Comparison of ENCODE assay signal across 2 cellular contexts in the genomic region with DNA sequence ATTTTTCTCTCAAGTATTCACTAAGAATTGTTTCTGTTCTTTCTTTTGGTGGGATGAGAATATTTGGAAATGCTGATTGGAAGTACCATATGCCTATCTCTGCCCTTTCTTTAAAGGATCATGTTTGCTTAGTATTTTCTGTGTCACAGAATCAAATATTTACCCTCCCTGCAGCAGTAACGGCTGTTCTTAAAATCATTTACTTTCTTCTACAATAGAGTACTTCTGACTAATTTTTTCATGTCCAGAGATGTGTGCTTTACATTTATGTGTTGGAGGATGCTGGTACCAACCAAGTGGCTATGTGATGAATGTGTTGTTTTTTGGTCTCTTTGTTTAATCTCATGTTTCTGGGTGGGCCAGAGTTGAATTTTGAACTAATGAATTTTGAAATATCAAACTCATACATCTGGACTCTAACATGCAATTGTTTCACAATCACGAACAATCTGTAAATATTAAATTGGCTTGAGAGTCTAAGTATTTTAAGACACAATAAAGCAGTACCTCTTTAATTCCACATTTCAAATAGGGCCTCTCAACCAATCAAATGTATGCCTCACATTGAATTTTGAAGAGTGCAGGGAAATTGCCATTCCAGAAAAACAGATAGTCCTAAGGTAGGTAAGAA.
TF ChIP-seq lines count a peak whose summit lies in the region.

No MANE protein-coding gene starts in this region.

TF ChIP-seq in SK-N-SH, 30 proteins besides CTCF, POLR2A, EP300 and RAD21:
- TF ChIP-seq ELF1 (IDR thresholded peaks at IDR 0.05), result no peak
- TF ChIP-seq RCOR1 (IDR thresholded peaks at IDR 0.05; ENCODE audit: low read length), result no peak
- TF ChIP-seq, protein P1, sequence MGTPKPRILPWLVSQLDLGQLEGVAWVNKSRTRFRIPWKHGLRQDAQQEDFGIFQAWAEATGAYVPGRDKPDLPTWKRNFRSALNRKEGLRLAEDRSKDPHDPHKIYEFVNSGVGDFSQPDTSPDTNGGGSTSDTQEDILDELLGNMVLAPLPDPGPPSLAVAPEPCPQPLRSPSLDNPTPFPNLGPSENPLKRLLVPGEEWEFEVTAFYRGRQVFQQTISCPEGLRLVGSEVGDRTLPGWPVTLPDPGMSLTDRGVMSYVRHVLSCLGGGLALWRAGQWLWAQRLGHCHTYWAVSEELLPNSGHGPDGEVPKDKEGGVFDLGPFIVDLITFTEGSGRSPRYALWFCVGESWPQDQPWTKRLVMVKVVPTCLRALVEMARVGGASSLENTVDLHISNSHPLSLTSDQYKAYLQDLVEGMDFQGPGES (IDR thresholded peaks at IDR 0.05; ENCODE audit: low read depth, low read length), result no peak
- TF ChIP-seq FOXM1 (IDR thresholded peaks at IDR 0.05; ENCODE audit: low read depth), result no peak
- TF ChIP-seq EZH2phosphoT487 (IDR thresholded peaks at IDR 0.05; ENCODE audit: borderline replicate concordance, low read depth), result no peak
- TF ChIP-seq MEF2A (IDR thresholded peaks at IDR 0.05; ENCODE audit: borderline replicate concordance, low read depth), result no peak
- TF ChIP-seq, protein P2, sequence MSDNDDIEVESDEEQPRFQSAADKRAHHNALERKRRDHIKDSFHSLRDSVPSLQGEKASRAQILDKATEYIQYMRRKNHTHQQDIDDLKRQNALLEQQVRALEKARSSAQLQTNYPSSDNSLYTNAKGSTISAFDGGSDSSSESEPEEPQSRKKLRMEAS (IDR thresholded peaks at IDR 0.05; ENCODE audit: low read depth), result no peak
- TF ChIP-seq ZBTB33 (IDR thresholded peaks at IDR 0.05; ENCODE audit: borderline replicate concordance, low read depth), result no peak
- TF ChIP-seq RXRA (IDR thresholded peaks at IDR 0.05; ENCODE audit: borderline replicate concordance, low read depth), result no peak
- no peak for TF ChIP-seq NRF1 (IDR thresholded peaks at IDR 0.05; ENCODE audit: low read depth, low read length)
- no peak for TF ChIP-seq CHD2 (IDR thresholded peaks at IDR 0.05; ENCODE audit: low read length, partially characterized antibody)

TF ChIP-seq in SK-N-SH treated with all-trans-retinoic acid at 6 μM for 48 hours, 23 proteins besides CTCF, POLR2A, EP300 and RAD21:
- TF ChIP-seq ZFP30 (CRISPR knock-in tag; IDR thresholded peaks at IDR 0.05), result no peak
- no peak for TF ChIP-seq TOX (CRISPR knock-in tag; IDR thresholded peaks at IDR 0.05; ENCODE audit: borderline replicate concordance)
- no peak for TF ChIP-seq ESRRG (CRISPR knock-in tag; IDR thresholded peaks at IDR 0.05)
- TF ChIP-seq SNAI2 (CRISPR knock-in tag; IDR thresholded peaks at IDR 0.05), result no peak
- TF ChIP-seq ZNF70 (CRISPR knock-in tag; IDR thresholded peaks at IDR 0.05), result no peak
- TF ChIP-seq ZC3H10 (CRISPR knock-in tag; IDR thresholded peaks at IDR 0.05), result no peak
- no peak for TF ChIP-seq RARB (CRISPR knock-in tag; IDR thresholded peaks at IDR 0.05)
- TF ChIP-seq, protein P3, sequence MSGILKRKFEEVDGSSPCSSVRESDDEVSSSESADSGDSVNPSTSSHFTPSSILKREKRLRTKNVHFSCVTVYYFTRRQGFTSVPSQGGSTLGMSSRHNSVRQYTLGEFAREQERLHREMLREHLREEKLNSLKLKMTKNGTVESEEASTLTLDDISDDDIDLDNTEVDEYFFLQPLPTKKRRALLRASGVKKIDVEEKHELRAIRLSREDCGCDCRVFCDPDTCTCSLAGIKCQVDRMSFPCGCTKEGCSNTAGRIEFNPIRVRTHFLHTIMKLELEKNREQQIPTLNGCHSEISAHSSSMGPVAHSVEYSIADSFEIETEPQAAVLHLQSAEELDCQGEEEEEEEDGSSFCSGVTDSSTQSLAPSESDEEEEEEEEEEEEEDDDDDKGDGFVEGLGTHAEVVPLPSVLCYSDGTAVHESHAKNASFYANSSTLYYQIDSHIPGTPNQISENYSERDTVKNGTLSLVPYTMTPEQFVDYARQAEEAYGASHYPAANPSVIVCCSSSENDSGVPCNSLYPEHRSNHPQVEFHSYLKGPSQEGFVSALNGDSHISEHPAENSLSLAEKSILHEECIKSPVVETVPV (CRISPR knock-in tag; IDR thresholded peaks at IDR 0.05), result no peak
- no peak for TF ChIP-seq TCF4 (CRISPR knock-in tag; IDR thresholded peaks at IDR 0.05; ENCODE audit: borderline replicate concordance)
- TF ChIP-seq ZNF565 (CRISPR knock-in tag; conservative IDR thresholded peaks at IDR 0.05; ENCODE audit: low read depth), result no peak
- TF ChIP-seq PPARA (CRISPR knock-in tag; IDR thresholded peaks at IDR 0.05; ENCODE audit: borderline replicate concordance), result no peak
- no peak for TF ChIP-seq ARNTL (CRISPR knock-in tag; IDR thresholded peaks at IDR 0.05; ENCODE audit: borderline replicate concordance, low read depth)
- TF ChIP-seq CSDC2 (CRISPR knock-in tag; IDR thresholded peaks at IDR 0.05), result no peak
- TF ChIP-seq, protein P4, sequence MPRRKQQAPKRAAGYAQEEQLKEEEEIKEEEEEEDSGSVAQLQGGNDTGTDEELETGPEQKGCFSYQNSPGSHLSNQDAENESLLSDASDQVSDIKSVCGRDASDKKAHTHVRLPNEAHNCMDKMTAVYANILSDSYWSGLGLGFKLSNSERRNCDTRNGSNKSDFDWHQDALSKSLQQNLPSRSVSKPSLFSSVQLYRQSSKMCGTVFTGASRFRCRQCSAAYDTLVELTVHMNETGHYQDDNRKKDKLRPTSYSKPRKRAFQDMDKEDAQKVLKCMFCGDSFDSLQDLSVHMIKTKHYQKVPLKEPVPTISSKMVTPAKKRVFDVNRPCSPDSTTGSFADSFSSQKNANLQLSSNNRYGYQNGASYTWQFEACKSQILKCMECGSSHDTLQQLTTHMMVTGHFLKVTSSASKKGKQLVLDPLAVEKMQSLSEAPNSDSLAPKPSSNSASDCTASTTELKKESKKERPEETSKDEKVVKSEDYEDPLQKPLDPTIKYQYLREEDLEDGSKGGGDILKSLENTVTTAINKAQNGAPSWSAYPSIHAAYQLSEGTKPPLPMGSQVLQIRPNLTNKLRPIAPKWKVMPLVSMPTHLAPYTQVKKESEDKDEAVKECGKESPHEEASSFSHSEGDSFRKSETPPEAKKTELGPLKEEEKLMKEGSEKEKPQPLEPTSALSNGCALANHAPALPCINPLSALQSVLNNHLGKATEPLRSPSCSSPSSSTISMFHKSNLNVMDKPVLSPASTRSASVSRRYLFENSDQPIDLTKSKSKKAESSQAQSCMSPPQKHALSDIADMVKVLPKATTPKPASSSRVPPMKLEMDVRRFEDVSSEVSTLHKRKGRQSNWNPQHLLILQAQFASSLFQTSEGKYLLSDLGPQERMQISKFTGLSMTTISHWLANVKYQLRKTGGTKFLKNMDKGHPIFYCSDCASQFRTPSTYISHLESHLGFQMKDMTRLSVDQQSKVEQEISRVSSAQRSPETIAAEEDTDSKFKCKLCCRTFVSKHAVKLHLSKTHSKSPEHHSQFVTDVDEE (CRISPR knock-in tag; IDR thresholded peaks at IDR 0.05), result no peak
- TF ChIP-seq, protein P5, sequence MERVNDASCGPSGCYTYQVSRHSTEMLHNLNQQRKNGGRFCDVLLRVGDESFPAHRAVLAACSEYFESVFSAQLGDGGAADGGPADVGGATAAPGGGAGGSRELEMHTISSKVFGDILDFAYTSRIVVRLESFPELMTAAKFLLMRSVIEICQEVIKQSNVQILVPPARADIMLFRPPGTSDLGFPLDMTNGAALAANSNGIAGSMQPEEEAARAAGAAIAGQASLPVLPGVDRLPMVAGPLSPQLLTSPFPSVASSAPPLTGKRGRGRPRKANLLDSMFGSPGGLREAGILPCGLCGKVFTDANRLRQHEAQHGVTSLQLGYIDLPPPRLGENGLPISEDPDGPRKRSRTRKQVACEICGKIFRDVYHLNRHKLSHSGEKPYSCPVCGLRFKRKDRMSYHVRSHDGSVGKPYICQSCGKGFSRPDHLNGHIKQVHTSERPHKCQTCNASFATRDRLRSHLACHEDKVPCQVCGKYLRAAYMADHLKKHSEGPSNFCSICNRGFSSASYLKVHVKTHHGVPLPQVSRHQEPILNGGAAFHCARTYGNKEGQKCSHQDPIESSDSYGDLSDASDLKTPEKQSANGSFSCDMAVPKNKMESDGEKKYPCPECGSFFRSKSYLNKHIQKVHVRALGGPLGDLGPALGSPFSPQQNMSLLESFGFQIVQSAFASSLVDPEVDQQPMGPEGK (CRISPR knock-in tag; IDR thresholded peaks at IDR 0.05; ENCODE audit: borderline replicate concordance), result no peak
- TF ChIP-seq, protein P6, sequence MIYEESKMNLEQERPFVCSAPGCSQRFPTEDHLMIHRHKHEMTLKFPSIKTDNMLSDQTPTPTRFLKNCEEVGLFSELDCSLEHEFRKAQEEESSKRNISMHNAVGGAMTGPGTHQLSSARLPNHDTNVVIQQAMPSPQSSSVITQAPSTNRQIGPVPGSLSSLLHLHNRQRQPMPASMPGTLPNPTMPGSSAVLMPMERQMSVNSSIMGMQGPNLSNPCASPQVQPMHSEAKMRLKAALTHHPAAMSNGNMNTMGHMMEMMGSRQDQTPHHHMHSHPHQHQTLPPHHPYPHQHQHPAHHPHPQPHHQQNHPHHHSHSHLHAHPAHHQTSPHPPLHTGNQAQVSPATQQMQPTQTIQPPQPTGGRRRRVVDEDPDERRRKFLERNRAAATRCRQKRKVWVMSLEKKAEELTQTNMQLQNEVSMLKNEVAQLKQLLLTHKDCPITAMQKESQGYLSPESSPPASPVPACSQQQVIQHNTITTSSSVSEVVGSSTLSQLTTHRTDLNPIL (CRISPR knock-in tag; IDR thresholded peaks at IDR 0.05; ENCODE audit: low read depth), result no peak
- no peak for TF ChIP-seq BACH2 (CRISPR knock-in tag; IDR thresholded peaks at IDR 0.05; ENCODE audit: borderline replicate concordance)
TF ChIP-seq in SK-N-SH treated with all-trans-retinoic acid at 6 μM for 48 hours: peak in this region for 0.
